ENCODE assay signal across 29 cellular contexts in genomic region chr17:51508048-51508447, GRCh38.
DNase-seq lines count a peak whose midpoint lies in the region; ATAC-seq and TF ChIP-seq lines count a peak whose summit lies in the region.
"Had no signal": no experiment of that assay in that cellular context is flagged by ENCODE, and none has a peak within 500 bp of the region (broad histone marks: within the 10 kb centered on the region; RNA-seq: fewer than 3 reads in every experiment).

No MANE protein-coding gene starts in this region.

- H3K4me1 Mint-ChIP-seq in stimulated activated naive B cell treated with anti-CD40 and anti-IgM and Interleukin-4, amounts not matched to agents 10 μg/mL and 1 μg/mL and 100 μg/mL, for 72 hours = no peaks in the 10 kb centered on the region

- no peak for ATAC-seq in stimulated activated naive B cell treated with anti-CD40 and anti-IgM and Interleukin-4, amounts not matched to agents 10 μg/mL and 1 μg/mL and 100 μg/mL, for 72 hours (replicated peaks)
- ATAC-seq: activated CD8-positive, alpha-beta T cell treated with anti-CD3 and anti-CD28 coated beads, Interleukin-2, amount 10 ng/mL, durations not matched to agents 7 days and 5 days; body of pancreas; heart right ventricle; left colon; naive thymus-derived CD4-positive, alpha-beta T cell; PC-3 had no signal

- peak in 32 of 56 donors; percentile 10 to 57 (median 24) for TF ChIP-seq CTCF in dorsolateral prefrontal cortex (IDR thresholded peaks at IDR 0.05 in 54 of 56, conservative IDR thresholded peaks at IDR 0.05 in 2 of 56; ENCODE audit: low read depth in 1 of 56, partially characterized antibody in 56 of 56)

- H3K4me3 Mint-ChIP-seq in stimulated activated naive B cell treated with anti-CD40 and anti-IgM and Interleukin-4, amounts not matched to agents 10 μg/mL and 1 μg/mL and 100 μg/mL, for 72 hours = no peak overlapping the region
- H3K4me3 Mint-ChIP-seq: activated CD8-positive, alpha-beta T cell treated with anti-CD3 and anti-CD28 coated beads, Interleukin-2, amount 10 ng/mL, durations not matched to agents 7 days and 5 days; naive thymus-derived CD4-positive, alpha-beta T cell had no signal

- H3K9me3 Mint-ChIP-seq in stimulated activated naive B cell treated with anti-CD40 and anti-IgM and Interleukin-4, amounts not matched to agents 10 μg/mL and 1 μg/mL and 100 μg/mL, for 72 hours = no peaks in the 10 kb centered on the region
- H3K9me3 Mint-ChIP-seq: naive thymus-derived CD4-positive, alpha-beta T cell had no signal

- H3K27ac ChIP-seq in dorsolateral prefrontal cortex = peak overlapping the region in 48 of 59 donors; percentile 3 to 90 (median 61)
- H3K27ac ChIP-seq: BLaER1, body of pancreas, epithelial cell of prostate, heart right ventricle, suprapubic skin had no signal

- no peaks in the 10 kb centered on the region for H3K36me3 Mint-ChIP-seq in stimulated activated naive B cell treated with anti-CD40 and anti-IgM and Interleukin-4, amounts not matched to agents 10 μg/mL and 1 μg/mL and 100 μg/mL, for 72 hours

- peak; percentile 3 for DNase-seq in NCI-H2171 treated with DMSO at 0.1 percent for 48 hours (lab: John Stamatoyannopoulos, UW)
- no peak for DNase-seq in NCI-H2171 (lab: John Stamatoyannopoulos, UW)
- DNase-seq in NCI-H345 (lab: John Stamatoyannopoulos, UW) = peak; percentile 61
- peak; percentile 11 to 68 (median 51) for DNase-seq in dorsolateral prefrontal cortex
- DNase-seq in superior temporal gyrus (ENCODE audit: extremely low spot score) = peak; percentile 64
- DNase-seq in 8988T = no peak
- no peak for DNase-seq in stimulated activated naive B cell treated with anti-CD40 and anti-IgM and Interleukin-4, amounts not matched to agents 10 μg/mL and 1 μg/mL and 100 μg/mL, for 72 hours
- no peak for DNase-seq in LoVo (ENCODE audit: low spot score)
- DNase-seq: activated CD4-positive, CD25-positive, alpha-beta regulatory T cell treated with anti-CD3 and anti-CD28 coated beads, Interleukin-2, amount 50 U/mL, for 72 hours; activated CD8-positive, alpha-beta T cell treated with anti-CD3 and anti-CD28 coated beads, Interleukin-2, amount 10 ng/mL, durations not matched to agents 7 days and 5 days; activated T-cell treated with anti-CD3 and anti-CD28 coated beads, Interleukin-2, amount 50 U/mL, for 1 hour; body of pancreas; effector CD4-positive, alpha-beta T cell; heart right ventricle; left colon; mesendoderm; MV-4-11; naive thymus-derived CD4-positive, alpha-beta T cell; NCI-H2107; occipital lobe; PC-3; Right ventricle myocardium superior; small intestine; stimulated activated CD4-positive, alpha-beta T cell treated with anti-CD3 and anti-CD28 coated beads, Interleukin-2, amount 100 ng/mL, for 24 hours; T-helper 1 cell had no signal

- H3K27me3 Mint-ChIP-seq in stimulated activated naive B cell treated with anti-CD40 and anti-IgM and Interleukin-4, amounts not matched to agents 10 μg/mL and 1 μg/mL and 100 μg/mL, for 72 hours = peaks cover 15 to 27% of the 10 kb centered on the region in 2 donors

- intact Hi-C loops in dorsolateral prefrontal cortex (cut with DNase I) = no loop called here

- H3K4me3 ChIP-seq in dorsolateral prefrontal cortex = no peak overlapping the region
- H3K4me3 ChIP-seq: BLaER1, body of pancreas, HAP-1, heart right ventricle, suprapubic skin had no signal

- no peak overlapping the region for H3K27ac Mint-ChIP-seq in stimulated activated naive B cell treated with anti-CD40 and anti-IgM and Interleukin-4, amounts not matched to agents 10 μg/mL and 1 μg/mL and 100 μg/mL, for 72 hours
- H3K27ac Mint-ChIP-seq: activated CD8-positive, alpha-beta T cell treated with anti-CD3 and anti-CD28 coated beads, Interleukin-2, amount 10 ng/mL, durations not matched to agents 7 days and 5 days; naive thymus-derived CD4-positive, alpha-beta T cell had no signal

- H3K27me3 ChIP-seq in dorsolateral prefrontal cortex = peaks cover 0 to 5% (median 0%) of the 10 kb centered on the region in 45 donors
- H3K27me3 ChIP-seq: BLaER1, body of pancreas had no signal

Comparison
In these comparisons a context has a peak if more than half of its experiments do, and no peak if none do; other contexts are left out.
1. DNase-seq: peak in NCI-H2171 treated with DMSO at 0.1 percent for 48 hours (single experiment), NCI-H345 (single experiment), dorsolateral prefrontal cortex (10 of 10) and superior temporal gyrus (single experiment); none in NCI-H2171 (single experiment), 8988T (single experiment), stimulated activated naive B cell treated with anti-CD40 and anti-IgM and Interleukin-4, amounts not matched to agents 10 μg/mL and 1 μg/mL and 100 μg/mL, for 72 hours (single experiment) and LoVo (single experiment).